Comparison of ENCODE assay signal across 2 cellular contexts in genomic region chr19:2337329-2337707, GRCh38.
TF ChIP-seq lines count a peak whose summit lies in the region.

No MANE protein-coding gene starts in this region.

TF ChIP-seq in H1, 55 proteins besides CTCF, POLR2A, EP300 and RAD21:
- TF ChIP-seq KDM4A (IDR thresholded peaks at IDR 0.05; ENCODE audit: low read depth, low read length, severe bottlenecking) = no peak
- no peak for TF ChIP-seq RNF2 (IDR thresholded peaks at IDR 0.05; ENCODE audit: borderline replicate concordance, low read depth, low read length, missing control alignments, poor library complexity, severe bottlenecking)
- TF ChIP-seq TBP (IDR thresholded peaks at IDR 0.05; ENCODE audit: low read depth, low read length) = no peak
- peak; percentile 64; the same call in 1 of the 2 replicates for TF ChIP-seq MAX (IDR thresholded peaks at IDR 0.05)
- no peak for TF ChIP-seq SP4 (IDR thresholded peaks at IDR 0.05; ENCODE audit: low read length)
- TF ChIP-seq TAF1 (IDR thresholded peaks at IDR 0.05; ENCODE audit: low read depth, low read length) = no peak
- TF ChIP-seq GABPA (IDR thresholded peaks at IDR 0.05; ENCODE audit: borderline replicate concordance, insufficient read depth, low read length) = no peak
- no peak for TF ChIP-seq SP1 (IDR thresholded peaks at IDR 0.05; ENCODE audit: low read depth, low read length)

TF ChIP-seq in neural cell, 6 proteins besides CTCF, POLR2A, EP300 and RAD21:
- TF ChIP-seq SMC3 (conservative IDR thresholded peaks at IDR 0.05; ENCODE audit: poor library complexity) = no peak
- TF ChIP-seq TAF1 (IDR thresholded peaks at IDR 0.05; ENCODE audit: low read depth) = no peak
- TF ChIP-seq REST (IDR thresholded peaks at IDR 0.05; ENCODE audit: borderline replicate concordance) = no peak
- no peak for TF ChIP-seq MXI1 (conservative IDR thresholded peaks at IDR 0.05; ENCODE audit: poor library complexity, severe bottlenecking)
TF ChIP-seq in neural cell: peak in this region for 0.
